Comparison of ENCODE assay signal across 11 cellular contexts in the genomic region with DNA sequence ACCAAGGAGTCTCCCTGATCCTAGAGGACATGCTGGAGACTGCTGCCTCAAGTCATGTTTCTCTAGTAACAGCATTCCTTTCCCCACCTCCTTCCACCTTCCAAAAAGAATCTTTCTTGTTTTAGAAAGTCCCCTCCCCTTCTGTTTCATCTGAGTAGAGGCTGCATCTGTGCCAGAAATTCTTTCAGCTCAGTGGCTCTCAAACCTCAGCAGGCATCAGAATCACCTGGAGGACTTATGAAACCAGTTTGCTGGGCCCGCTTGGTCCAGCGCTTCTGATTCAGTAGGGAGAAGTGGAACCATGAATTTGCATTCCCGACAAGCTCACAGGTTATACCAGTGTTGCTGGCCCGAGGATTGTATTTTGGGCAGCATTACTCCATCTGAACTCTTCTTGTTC.
"Had no signal": no experiment of that assay in that cellular context is flagged by ENCODE, and none has a peak within 500 bp of the region (broad histone marks: within the 10 kb centered on the region; RNA-seq: fewer than 3 reads in every experiment).

No MANE protein-coding gene starts in this region.

- H3K4me1 ChIP-seq: heart left ventricle, tibial nerve, uterus had no signal

- H3K27me3 ChIP-seq: heart left ventricle, tibial nerve, uterus had no signal

- H3K36me3 ChIP-seq: heart left ventricle, tibial nerve, uterus, WERI-Rb-1 had no signal

- H3K9me3 ChIP-seq: heart left ventricle, tibial nerve, uterus had no signal

- H3K4me1 Mint-ChIP-seq: natural killer cell had no signal

- H3K27ac Mint-ChIP-seq: natural killer cell had no signal

- DNase-seq: activated CD4-positive, alpha-beta T cell treated with anti-CD3 and anti-CD28 coated beads, Interleukin-2, amount 50 U/mL, for 48 hours; erythroblast; heart left ventricle; left cardiac atrium; natural killer cell; stimulated activated naive CD8-positive, alpha-beta T cell treated with anti-CD3 and anti-CD28 coated beads, Interleukin-15, Interleukin-2, amounts not matched to agents 100 U/mL and 50 U/mL, for 24 hours; substantia nigra; uterus; WERI-Rb-1 had no signal

- H3K27ac ChIP-seq: heart left ventricle, tibial nerve, uterus, WERI-Rb-1 had no signal

- ATAC-seq: heart left ventricle; left cardiac atrium; natural killer cell; stimulated activated naive CD8-positive, alpha-beta T cell treated with anti-CD3 and anti-CD28 coated beads, Interleukin-15, Interleukin-2, amounts not matched to agents 100 U/mL and 50 U/mL, for 24 hours had no signal

- H3K4me3 Mint-ChIP-seq: activated naive CD8-positive, alpha-beta T cell; natural killer cell had no signal

- H3K4me3 ChIP-seq: heart left ventricle, tibial nerve, uterus had no signal

- H3K9me3 Mint-ChIP-seq: natural killer cell had no signal

- H3K36me3 Mint-ChIP-seq: natural killer cell had no signal
